Comparison of ENCODE assay signal across 9 cellular contexts in the genomic region with DNA sequence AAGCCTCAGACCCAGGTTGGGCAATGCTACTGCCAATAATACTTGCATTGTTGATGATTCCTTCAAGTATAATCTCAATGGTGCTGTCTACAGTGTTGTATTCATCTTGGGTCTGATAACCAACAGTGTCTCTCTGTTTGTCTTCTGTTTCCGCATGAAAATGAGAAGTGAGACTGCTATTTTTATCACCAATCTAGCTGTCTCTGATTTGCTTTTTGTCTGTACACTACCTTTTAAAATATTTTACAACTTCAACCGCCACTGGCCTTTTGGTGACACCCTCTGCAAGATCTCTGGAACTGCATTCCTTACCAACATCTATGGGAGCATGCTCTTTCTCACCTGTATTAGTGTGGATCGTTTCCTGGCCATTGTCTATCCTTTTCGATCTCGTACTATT. TPM values are rescaled to one million over a fixed set of nuclear protein-coding genes. Genes with fewer than 3 reads are reported as not detected.
DNase-seq lines count a peak whose midpoint lies in the region; ATAC-seq and TF ChIP-seq lines count a peak whose summit lies in the region.
"Had no signal": no experiment of that assay in that cellular context is flagged by ENCODE, and none has a peak within 500 bp of the region (broad histone marks: within the 10 kb centered on the region; RNA-seq: fewer than 3 reads in every experiment).

No MANE protein-coding gene starts in this region.

- intact Hi-C loops in Calu3 (cut with micrococcal nuclease; ENCODE audit: unreplicated experiment) = no loop called here
- intact Hi-C loops in sciatic nerve (cut with DNase I) = no loop called here

- peak overlapping the region; percentile 37 for H3K27ac Mint-ChIP-seq in stimulated activated naive B cell treated with anti-CD40 and anti-IgM and Interleukin-4, amounts not matched to agents 10 μg/mL and 1 μg/mL and 100 μg/mL, for 72 hours
- H3K27ac Mint-ChIP-seq in Calu3 (ENCODE audit: unreplicated experiment) = no peak overlapping the region
- H3K27ac Mint-ChIP-seq: brain had no signal

- CTCF ChIA-PET in Calu3 (lab: Charles Lee) = no interaction called here

- no peaks in the 10 kb centered on the region for H3K36me3 Mint-ChIP-seq in stimulated activated naive B cell treated with anti-CD40 and anti-IgM and Interleukin-4, amounts not matched to agents 10 μg/mL and 1 μg/mL and 100 μg/mL, for 72 hours
- no peaks in the 10 kb centered on the region for H3K36me3 Mint-ChIP-seq in Calu3 (ENCODE audit: insufficient read depth, unreplicated experiment)

- ATAC-seq in GM19025 (IDR thresholded peaks at IDR 0.05; ENCODE audit: low read depth, unreplicated experiment) (peak; percentile 95), HG02642 (IDR thresholded peaks at IDR 0.05; ENCODE audit: poor library complexity, unreplicated experiment) (peak; percentile 96), HG03571 (IDR thresholded peaks at IDR 0.05; ENCODE audit: unreplicated experiment) (peak; percentile 93), sciatic nerve (no peak)
- ATAC-seq in stimulated activated naive B cell treated with anti-CD40 and anti-IgM and Interleukin-4, amounts not matched to agents 10 μg/mL and 1 μg/mL and 100 μg/mL, for 72 hours (replicated peaks) = peak; percentile 89 to 95

- H3K9me3 Mint-ChIP-seq in stimulated activated naive B cell treated with anti-CD40 and anti-IgM and Interleukin-4, amounts not matched to agents 10 μg/mL and 1 μg/mL and 100 μg/mL, for 72 hours = no peaks in the 10 kb centered on the region
- no peaks in the 10 kb centered on the region for H3K9me3 Mint-ChIP-seq in Calu3 (ENCODE audit: low read depth, unreplicated experiment)
- H3K9me3 Mint-ChIP-seq: brain had no signal

- DNase-seq in stimulated activated naive B cell treated with anti-CD40 and anti-IgM and Interleukin-4, amounts not matched to agents 10 μg/mL and 1 μg/mL and 100 μg/mL, for 72 hours = no peak
- DNase-seq in Calu3 = no peak
- no peak for DNase-seq in SK-N-DZ (ENCODE audit: low spot score)
- no peak for DNase-seq in sciatic nerve (ENCODE audit: low spot score)
- DNase-seq: stimulated activated CD4-positive, alpha-beta T cell treated with anti-CD3 and anti-CD28 coated beads, Interleukin-2, amount 100 ng/mL, for 24 hours had no signal

- no peaks in the 10 kb centered on the region for H3K27me3 Mint-ChIP-seq in stimulated activated naive B cell treated with anti-CD40 and anti-IgM and Interleukin-4, amounts not matched to agents 10 μg/mL and 1 μg/mL and 100 μg/mL, for 72 hours
- no peaks in the 10 kb centered on the region for H3K27me3 Mint-ChIP-seq in Calu3 (ENCODE audit: unreplicated experiment)
- H3K27me3 Mint-ChIP-seq: brain had no signal

- H3K4me1 Mint-ChIP-seq in stimulated activated naive B cell treated with anti-CD40 and anti-IgM and Interleukin-4, amounts not matched to agents 10 μg/mL and 1 μg/mL and 100 μg/mL, for 72 hours = peaks cover 15 to 27% of the 10 kb centered on the region in 2 donors
- H3K4me1 Mint-ChIP-seq in Calu3 (ENCODE audit: low read depth, unreplicated experiment) = no peaks in the 10 kb centered on the region

- peak overlapping the region in 1 of 2 donors; percentile 16 for H3K4me3 Mint-ChIP-seq in stimulated activated naive B cell treated with anti-CD40 and anti-IgM and Interleukin-4, amounts not matched to agents 10 μg/mL and 1 μg/mL and 100 μg/mL, for 72 hours
- H3K4me3 Mint-ChIP-seq in Calu3 (ENCODE audit: low read depth, unreplicated experiment) = no peak overlapping the region
- H3K4me3 Mint-ChIP-seq: brain had no signal

- TF ChIP-seq CTCF in Calu3 (IDR thresholded peaks at IDR 0.05; ENCODE audit: unreplicated experiment) = no peak

- no TSS peak for BruUV-seq in Calu3 (replicated peaks; lab: Mats Ljungman, UMichigan)

RNA-seq across cellular contexts. Expression of gene LPAR4, which starts 7.4 kb away (rescaled TPM):
- total RNA-seq in Calu3 (2022) (not detected in 2 replicates), sciatic nerve (0.80 TPM)
- not detected in 2 replicates for polyA plus RNA-seq in SK-N-DZ (2014; cell fraction: cytosol; rRNA removed)
- not detected in 2 replicates for polyA plus RNA-seq in SK-N-DZ (2014; cell fraction: nucleus; rRNA removed)
